14 cellular contexts compared by ENCODE assay signal in the genomic region with DNA sequence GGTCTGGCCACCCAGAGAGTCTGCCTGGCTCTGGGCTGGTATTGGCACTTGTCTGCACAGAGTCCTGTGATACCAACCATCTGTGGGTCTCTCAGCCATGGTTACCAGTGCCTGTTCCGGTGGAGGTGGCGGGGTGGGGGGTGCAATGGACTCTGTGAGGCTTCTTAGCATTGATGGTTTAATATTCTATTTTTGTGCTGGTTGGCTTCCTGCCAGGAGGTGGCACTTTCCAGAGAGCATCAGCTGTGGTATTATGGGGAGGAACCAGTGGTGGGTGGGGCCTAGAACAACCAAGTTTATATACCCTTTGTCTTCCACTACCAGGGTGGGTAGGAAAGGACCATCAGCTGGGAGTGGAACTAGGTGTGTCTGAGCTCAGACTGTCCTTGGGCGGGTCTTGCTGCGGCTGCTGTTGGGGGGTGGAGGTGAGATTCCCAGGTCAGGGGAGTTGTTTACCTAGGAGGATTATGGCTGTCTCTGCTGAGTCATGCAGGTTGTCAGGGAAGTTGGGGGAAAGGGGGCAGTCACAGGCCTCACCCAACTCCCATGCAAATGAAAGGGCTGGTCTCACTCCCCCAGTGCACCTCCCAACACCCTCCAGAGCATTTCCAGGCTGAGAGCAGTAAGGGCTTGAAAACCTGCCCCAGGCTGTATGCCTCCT.
DNase-seq lines count a peak whose midpoint lies in the region; ATAC-seq and TF ChIP-seq lines count a peak whose summit lies in the region.
"Had no signal": no experiment of that assay in that cellular context is flagged by ENCODE, and none has a peak within 500 bp of the region (broad histone marks: within the 10 kb centered on the region; RNA-seq: fewer than 3 reads in every experiment).

No MANE protein-coding gene starts in this region.

- 78 to 89% (median 86%) methylated on average over 2 to 4 of the region's 4 CpGs for WGBS in adrenal gland, 4 donors

- TF ChIP-seq CTCF in GM23338 (conservative IDR thresholded peaks at IDR 0.05; ENCODE audit: low read depth in 2 of 2) = no peak
- TF ChIP-seq CTCF in Peyer's patch (IDR thresholded peaks at IDR 0.05) = no peak
- TF ChIP-seq CTCF in adrenal gland (IDR thresholded peaks at IDR 0.05) = no peak

- H3K9me3 Mint-ChIP-seq in GM23338 = peaks cover 12% of the 10 kb centered on the region; the same call in 2 of the 3 replicates
- H3K9me3 Mint-ChIP-seq in activated T-cell treated with anti-CD3 and anti-CD28 coated beads, Interleukin-2, amount 50 U/mL, for 72 hours = peaks cover 8 to 9% of the 10 kb centered on the region in 2 donors

- intact Hi-C loops in adrenal gland (cut with DNase I) = no loop called here

- peak overlapping the region; percentile 96 for H3K27ac Mint-ChIP-seq in GM23338
- no peak overlapping the region for H3K27ac Mint-ChIP-seq in activated T-cell treated with anti-CD3 and anti-CD28 coated beads, Interleukin-2, amount 50 U/mL, for 72 hours
- H3K27ac Mint-ChIP-seq: activated T-helper 1 cell treated with anti-CD3 and anti-CD28 coated beads, Interleukin-12 subunit alpha, Interleukin-12 subunit beta, Interleukin-2, Interleukin-4 antibody, amounts not matched to agents 30 ng/mL and 10 ng/mL and 1 ng/mL, durations not matched to agents 14 hours and 24 hours and 36 hours; CD8-positive, alpha-beta T cell; IgD-negative memory B cell had no signal

- no peak overlapping the region for H3K4me2 ChIP-seq in GM23338

- H3K36me3 ChIP-seq in GM23338 (ENCODE audit: insufficient read depth) (no peaks in the 10 kb centered on the region), HUES6 (ENCODE audit: control insufficient read depth, insufficient read depth, low read length) (no peaks in the 10 kb centered on the region), Peyer's patch (no peaks in the 10 kb centered on the region), adrenal gland (replicated peaks in 1 of 2) (no peaks in the 10 kb centered on the region)

- DNase-seq in GM23338 (ENCODE audit: low spot score) (peak; percentile 37), Peyer's patch (peak in 2 of 3 donors; percentile 70 to 76), kidney tubule cell (ENCODE audit: low spot score) (peak; percentile 43), NCI-H2227 treated with DMSO at 0.1 percent for 48 hours (lab: John Stamatoyannopoulos, UW) (no peak), adrenal gland (no peak)
- DNase-seq in activated CD4-positive, CD25-positive, alpha-beta regulatory T cell treated with anti-CD3 and anti-CD28 coated beads, Interleukin-2, amount 50 U/mL, for 72 hours = no peak
- DNase-seq in activated T-cell treated with anti-CD3 and anti-CD28 coated beads, Interleukin-2, amount 50 U/mL, for 72 hours = no peak
- DNase-seq: CD8-positive, alpha-beta T cell; NCI-H1694; posterior cingulate gyrus; testis had no signal

- no peaks in the 10 kb centered on the region for H3K27me3 Mint-ChIP-seq in GM23338 (ENCODE audit: insufficient read depth, low read depth, poor library complexity)
- H3K27me3 Mint-ChIP-seq in activated T-cell treated with anti-CD3 and anti-CD28 coated beads, Interleukin-2, amount 50 U/mL, for 72 hours (ENCODE audit: low read depth) = no peaks in the 10 kb centered on the region
- H3K27me3 Mint-ChIP-seq: IgD-negative memory B cell had no signal

- no peaks in the 10 kb centered on the region for H4K20me1 ChIP-seq in GM23338 (replicated peaks; ENCODE audit: insufficient read depth)

- H3K4me3 Mint-ChIP-seq in GM23338 = no peak overlapping the region
- H3K4me3 Mint-ChIP-seq in activated T-cell treated with anti-CD3 and anti-CD28 coated beads, Interleukin-2, amount 50 U/mL, for 72 hours = no peak overlapping the region
- H3K4me3 Mint-ChIP-seq: activated T-helper 1 cell treated with anti-CD3 and anti-CD28 coated beads, Interleukin-12 subunit alpha, Interleukin-12 subunit beta, Interleukin-2, Interleukin-4 antibody, amounts not matched to agents 30 ng/mL and 10 ng/mL and 1 ng/mL, durations not matched to agents 14 hours and 24 hours and 36 hours; CD8-positive, alpha-beta T cell had no signal

- H3K36me3 Mint-ChIP-seq in GM23338 (ENCODE audit: low read depth) = peaks cover 9% of the 10 kb centered on the region; the same call in 1 of the 3 replicates
- no peaks in the 10 kb centered on the region for H3K36me3 Mint-ChIP-seq in activated T-cell treated with anti-CD3 and anti-CD28 coated beads, Interleukin-2, amount 50 U/mL, for 72 hours (ENCODE audit: insufficient read depth in 2 of 2)
- H3K36me3 Mint-ChIP-seq: CD8-positive, alpha-beta T cell; IgD-negative memory B cell had no signal

- no peak overlapping the region for H3K27ac ChIP-seq in GM23338 (ENCODE audit: low read depth)
- peak overlapping the region; percentile 34; the same call in 1 of the 2 replicates for H3K27ac ChIP-seq in HUES6 (ENCODE audit: low read depth, low read length)
- H3K27ac ChIP-seq in Peyer's patch = peak overlapping the region in 3 of 4 donors; percentile 17 to 60 (median 32)
- H3K27ac ChIP-seq in adrenal gland = no peak overlapping the region
- H3K27ac ChIP-seq: testis had no signal

- H3K9ac ChIP-seq in HUES6 (ENCODE audit: low read length) = peak overlapping the region; percentile 36

- H3F3A ChIP-seq in GM23338 (replicated peaks; ENCODE audit: low read depth) = no peaks in the 10 kb centered on the region

- peaks cover 18% of the 10 kb centered on the region for H3K9me2 ChIP-seq in GM23338 (ENCODE audit: insufficient read depth)

- TF ChIP-seq POLR2A in Peyer's patch (IDR thresholded peaks at IDR 0.05) (no peak), adrenal gland (IDR thresholded peaks at IDR 0.05) (no peak)

- peak overlapping the region; percentile 21 for H2AFZ ChIP-seq in GM23338

- peaks cover 3% of the 10 kb centered on the region; the same call in 1 of the 2 replicates for H3K9me3 ChIP-seq in HUES6 (ENCODE audit: control insufficient read depth, insufficient read depth, low read depth, low read length)
- H3K9me3 ChIP-seq in Peyer's patch = no peaks in the 10 kb centered on the region
- H3K9me3 ChIP-seq in adrenal gland (replicated peaks in 1 of 3) = no peaks in the 10 kb centered on the region
- H3K9me3 ChIP-seq: testis had no signal

- peak; percentile 95 for ATAC-seq in GM23338
- no peak for ATAC-seq in activated T-cell treated with anti-CD3 and anti-CD28 coated beads, Interleukin-2, amount 50 U/mL, for 72 hours (replicated peaks in 1 of 2)
- ATAC-seq: CD8-positive, alpha-beta T cell had no signal

- H3K4me1 Mint-ChIP-seq in GM23338 = peaks cover 14% of the 10 kb centered on the region
- H3K4me1 Mint-ChIP-seq in activated T-cell treated with anti-CD3 and anti-CD28 coated beads, Interleukin-2, amount 50 U/mL, for 72 hours (ENCODE audit: low read depth) = no peaks in the 10 kb centered on the region
- H3K4me1 Mint-ChIP-seq: IgD-negative memory B cell had no signal

- no peaks in the 10 kb centered on the region for H3K79me2 ChIP-seq in GM23338 (replicated peaks; ENCODE audit: insufficient read depth)

- no peaks in the 10 kb centered on the region for H3K27me3 ChIP-seq in GM23338 (ENCODE audit: insufficient read depth)
- H3K27me3 ChIP-seq in HUES6 (ENCODE audit: control insufficient read depth, insufficient read depth, low read length) = no peaks in the 10 kb centered on the region
- no peaks in the 10 kb centered on the region for H3K27me3 ChIP-seq in Peyer's patch
- H3K27me3 ChIP-seq in adrenal gland = no peaks in the 10 kb centered on the region
- H3K27me3 ChIP-seq: testis had no signal

- H3K4me1 ChIP-seq in GM23338 (ENCODE audit: insufficient read depth) (no peaks in the 10 kb centered on the region), HUES6 (ENCODE audit: control insufficient read depth, insufficient read depth, low read length) (peaks cover 16% of the 10 kb centered on the region), Peyer's patch (no peaks in the 10 kb centered on the region), adrenal gland (replicated peaks in 1 of 2) (no peaks in the 10 kb centered on the region)
- H3K4me1 ChIP-seq: testis had no signal

- H3K4me3 ChIP-seq in GM23338 = no peak overlapping the region
- H3K4me3 ChIP-seq in HUES6 (ENCODE audit: low read depth, low read length) = 0 out of 2 replicates have a peak overlapping the region, but pooled peaks have one; percentile 12
- H3K4me3 ChIP-seq in Peyer's patch = no peak overlapping the region
- H3K4me3 ChIP-seq in adrenal gland = no peak overlapping the region
- H3K4me3 ChIP-seq: testis had no signal

TF ChIP-seq in GM23338, 12 proteins besides CTCF, POLR2A, EP300 and RAD21 (continues in another document):
- no peak for TF ChIP-seq ZNF331 (CRISPR knock-in tag; IDR thresholded peaks at IDR 0.05; ENCODE audit: low read depth)
- TF ChIP-seq, protein P1, sequence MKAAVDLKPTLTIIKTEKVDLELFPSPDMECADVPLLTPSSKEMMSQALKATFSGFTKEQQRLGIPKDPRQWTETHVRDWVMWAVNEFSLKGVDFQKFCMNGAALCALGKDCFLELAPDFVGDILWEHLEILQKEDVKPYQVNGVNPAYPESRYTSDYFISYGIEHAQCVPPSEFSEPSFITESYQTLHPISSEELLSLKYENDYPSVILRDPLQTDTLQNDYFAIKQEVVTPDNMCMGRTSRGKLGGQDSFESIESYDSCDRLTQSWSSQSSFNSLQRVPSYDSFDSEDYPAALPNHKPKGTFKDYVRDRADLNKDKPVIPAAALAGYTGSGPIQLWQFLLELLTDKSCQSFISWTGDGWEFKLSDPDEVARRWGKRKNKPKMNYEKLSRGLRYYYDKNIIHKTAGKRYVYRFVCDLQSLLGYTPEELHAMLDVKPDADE (IDR thresholded peaks at IDR 0.05) = no peak
- TF ChIP-seq NANOG (IDR thresholded peaks at IDR 0.05; ENCODE audit: borderline replicate concordance) = no peak
- no peak for TF ChIP-seq ZNF114 (CRISPR knock-in tag; IDR thresholded peaks at IDR 0.05)
- TF ChIP-seq EZH2phosphoT487 (IDR thresholded peaks at IDR 0.05; ENCODE audit: unreplicated experiment) = no peak
- TF ChIP-seq POLR2AphosphoS5 (IDR thresholded peaks at IDR 0.05; ENCODE audit: low read depth) = no peak
- TF ChIP-seq EZH2 (IDR thresholded peaks at IDR 0.05; ENCODE audit: low read depth, unreplicated experiment) = no peak

Comparison
In these comparisons a context has a peak if more than half of its experiments do, and no peak if none do; other contexts are left out.
1. DNase-seq: peak in GM23338 (single experiment), Peyer's patch (2 of 3) and kidney tubule cell (single experiment); none in activated CD4-positive, CD25-positive, alpha-beta regulatory T cell treated with anti-CD3 and anti-CD28 coated beads, Interleukin-2, amount 50 U/mL, for 72 hours (single experiment), NCI-H2227 treated with DMSO at 0.1 percent for 48 hours (single experiment), adrenal gland (0 of 7) and activated T-cell treated with anti-CD3 and anti-CD28 coated beads, Interleukin-2, amount 50 U/mL, for 72 hours (0 of 2).
2. H3K27ac ChIP-seq: peak in HUES6 (single experiment) and Peyer's patch (3 of 4); none in GM23338 (single experiment) and adrenal gland (0 of 5).